In genomic region chr4:76278583-76278982, GRCh38 we compare ENCODE assay signal across 17 cellular contexts. TPM values are rescaled to one million over a fixed set of nuclear protein-coding genes. Genes with fewer than 3 reads are reported as not detected.
"Had no signal": no experiment of that assay in that cellular context is flagged by ENCODE, and none has a peak within 500 bp of the region (broad histone marks: within the 10 kb centered on the region; RNA-seq: fewer than 3 reads in every experiment).

No MANE protein-coding gene starts in this region.

- H3K9me3 ChIP-seq: gastrocnemius medialis, heart left ventricle, ovary had no signal

- ATAC-seq: activated CD8-positive, alpha-beta T cell treated with anti-CD3 and anti-CD28 coated beads, Interleukin-2, amount 10 ng/mL, durations not matched to agents 7 days and 5 days; gastrocnemius medialis; heart left ventricle; stimulated activated effector memory CD8-positive, alpha-beta T cell treated with anti-CD3 and anti-CD28 coated beads, Interleukin-12 subunit alpha, Interleukin-12 subunit beta, amount 100 ng/mL, for 72 hours had no signal

- H3K36me3 ChIP-seq: cardiac muscle cell, gastrocnemius medialis, heart left ventricle, neural progenitor cell, ovary had no signal

- H2AFZ ChIP-seq: neural progenitor cell had no signal

- H3K27ac ChIP-seq: cardiac muscle cell, gastrocnemius medialis, heart left ventricle, neural progenitor cell, ovary had no signal

- H3K4me2 ChIP-seq: neural progenitor cell had no signal

- FAIRE-seq: TTC549 had no signal

- H3K4me1 ChIP-seq: neural progenitor cell had no signal

- DNase-seq: activated CD4-positive, alpha-beta T cell treated with anti-CD3 and anti-CD28 coated beads, Interleukin-2, amount 10 ng/mL, durations not matched to agents 24 days and 14 days; activated CD4-positive, CD25-positive, alpha-beta regulatory T cell; activated CD8-positive, alpha-beta memory T cell treated with anti-CD3 and anti-CD28 coated beads, Interleukin-2, amount 50 U/mL, for 4 hours; activated CD8-positive, alpha-beta T cell treated with anti-CD3 and anti-CD28 coated beads, Interleukin-2, amount 10 ng/mL, durations not matched to agents 7 days and 5 days; activated effector memory CD4-positive, alpha-beta T cell treated with anti-CD3 and anti-CD28 coated beads, Interleukin-2, amount 50 U/mL, for 16 hours; activated T-cell treated with anti-CD3 and anti-CD28 coated beads, Interleukin-2, amount 50 U/mL, for 48 hours; erythroblast; gastrocnemius medialis; heart left ventricle; naive B cell; ovary; trophoblast cell had no signal

- H3K27me3 ChIP-seq: cardiac muscle cell, gastrocnemius medialis, heart left ventricle, neural progenitor cell, ovary had no signal

- H3K4me3 ChIP-seq: cardiac muscle cell, gastrocnemius medialis, heart left ventricle, lung, neural progenitor cell, ovary had no signal

RNA-seq across cellular contexts. Expression of gene FAM47E, which starts 27.1 kb away (rescaled TPM):
- total RNA-seq: activated CD4-positive, alpha-beta T cell treated with anti-CD3 and anti-CD28 coated beads, Interleukin-2, amount 10 ng/mL, durations not matched to agents 24 days and 14 days; activated CD8-positive, alpha-beta T cell treated with anti-CD3 and anti-CD28 coated beads, Interleukin-2, amount 10 ng/mL, durations not matched to agents 7 days and 5 days had no signal
